ENCODE assay signal across 9 cellular contexts in the genomic region with DNA sequence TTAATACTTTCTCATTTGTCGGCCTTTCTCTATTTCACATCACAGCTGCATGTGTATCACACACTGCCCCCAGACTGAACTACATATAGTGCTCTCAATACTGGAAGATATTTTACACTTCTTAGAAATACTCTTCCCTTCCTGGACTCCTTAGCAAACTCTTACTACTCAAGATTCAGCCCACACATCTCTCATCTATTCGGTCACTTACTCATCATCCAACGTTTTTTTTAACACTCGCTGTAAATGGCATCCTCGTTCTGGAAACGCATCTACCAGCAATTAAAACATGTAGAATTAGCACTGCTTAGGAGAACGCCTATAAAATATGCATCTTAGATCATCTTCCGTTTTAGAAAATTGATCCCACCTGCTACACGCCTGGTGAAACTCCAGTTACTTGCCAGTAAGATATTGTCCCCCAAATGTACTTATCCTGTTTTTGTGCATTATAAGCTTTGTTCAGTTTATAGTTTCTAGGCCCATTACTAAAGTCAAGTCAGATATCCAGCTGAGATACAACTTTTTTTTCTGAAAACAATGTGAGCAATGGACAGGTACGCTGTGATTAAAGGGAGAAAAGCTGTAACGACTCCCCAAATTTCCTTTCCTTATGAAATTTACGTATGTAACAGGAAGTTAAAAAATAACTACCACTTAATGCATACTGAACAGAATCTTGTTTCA. TPM values are rescaled to one million over a fixed set of nuclear protein-coding genes. Genes with fewer than 3 reads are reported as not detected.
DNase-seq lines count a peak whose midpoint lies in the region; ATAC-seq, FAIRE-seq and TF ChIP-seq lines count a peak whose summit lies in the region.
"Had no signal": no experiment of that assay in that cellular context is flagged by ENCODE, and none has a peak within 500 bp of the region (broad histone marks: within the 10 kb centered on the region; RNA-seq: fewer than 3 reads in every experiment).

No MANE protein-coding gene starts in this region.

- no peaks in the 10 kb centered on the region for H3K27me3 Mint-ChIP-seq in naive B cell

- peaks cover 35% of the 10 kb centered on the region for H3K79me2 ChIP-seq in K562 (ENCODE audit: control insufficient read depth, insufficient read depth, low read length)

- no peak overlapping the region for H3K27ac ChIP-seq in HL-60 (replicated peaks)
- peak overlapping the region; percentile 94 for H3K27ac ChIP-seq in K562 (ENCODE audit: extremely low read depth, low read depth, low read length)
- H3K27ac ChIP-seq in RWPE1: no peak overlapping the region

- H3K4me3 ChIP-seq in AG04449 (ENCODE audit: low read depth, low read length) (peak overlapping the region; percentile 68), HL-60 (replicated peaks; ENCODE audit: insufficient read depth, low read length) (peak overlapping the region; percentile 87; the same call in 1 of the 2 replicates), K562 (peak overlapping the region; percentile 56), H7 (ENCODE audit: insufficient read depth, low read depth, low read length) (no peak overlapping the region)

- H3K4me2 ChIP-seq in K562 (ENCODE audit: insufficient read depth, low read length): peak overlapping the region; percentile 84

- 7% methylated on average over 12 of the region's 12 CpGs for WGBS in K562 (ENCODE audit: insufficient coverage, low coverage, missing lambda C conversion rate)

- intact Hi-C loops in K562 (cut with micrococcal nuclease): loop anchor here (2.0 to 5.0 kb wide), 3 partner anchors 36 to 192 kb away; a partner anchor contains a TSS

- POLR2A ChIA-PET in AG04449 (lab: Yijun Ruan, JAX): interaction anchor here (1.5 kb wide), 1 partner anchor 9 kb away, joined by 4 read pairs; no protein-coding TSS in a partner anchor
- POLR2A ChIA-PET in K562 (lab: Yijun Ruan, JAX): interaction anchor here (0.8 to 3.4 kb wide), 4 partner anchors 9 to 184 kb away, joined by 3 to 21 read pairs (median 9); no protein-coding TSS in a partner anchor
- POLR2A ChIA-PET in RWPE1 (lab: Yijun Ruan, JAX; ENCODE audit: low non-redundant PET): interaction anchor here (1.1 kb wide), 1 partner anchor 42 kb away, joined by 3 read pairs; no protein-coding TSS in a partner anchor

- H3K9me3 Mint-ChIP-seq in naive B cell: no peaks in the 10 kb centered on the region

- H3K4me3 Mint-ChIP-seq in naive B cell: peak overlapping the region; percentile 70 to 98 (median 95)

- no peaks in the 10 kb centered on the region for H3K9me1 ChIP-seq in K562 (ENCODE audit: control insufficient read depth, insufficient read depth, low read length)

- no peak for TF ChIP-seq RAD21 in K562 (CRISPR knock-in tag; conservative IDR thresholded peaks at IDR 0.05 in 1 of 2, IDR thresholded peaks at IDR 0.05 in 1 of 2)

- H2AFZ ChIP-seq in K562 (ENCODE audit: low read depth, low read length): peak overlapping the region; percentile 81

- TF ChIP-seq CTCF in AG04449 (IDR thresholded peaks at IDR 0.05; ENCODE audit: insufficient read depth, low read length, missing control alignments) (no peak), HL-60 (IDR thresholded peaks at IDR 0.05; ENCODE audit: insufficient read depth, low read length) (no peak), K562 (IDR thresholded peaks at IDR 0.05 in 2 of 3, conservative IDR thresholded peaks at IDR 0.05 in 1 of 3; ENCODE audit: insufficient read depth in 2 of 3, low read depth in 1 of 3, low read length in 3 of 3) (no peak; a peak in 1 of 6 replicates), RWPE1 (conservative IDR thresholded peaks at IDR 0.05; ENCODE audit: low read depth) (no peak)

- no peak for TF ChIP-seq POLR2A in K562 (conservative IDR thresholded peaks at IDR 0.05)

- DNase-seq in AG04449 (ENCODE audit: low read depth, low spot score): no peak
- DNase-seq in HL-60 (ENCODE audit: low read depth in 1 of 2, low spot score in 1 of 2): no peak
- peak in 2 of 4 experiments; percentile 23 to 59 for DNase-seq in K562 (ENCODE audit: extremely low read depth in 1 of 4, low spot score in 3 of 4)
- no peak for DNase-seq in naive B cell
- no peak for DNase-seq in RWPE1 (ENCODE audit: low spot score)
- DNase-seq in H7: no peak
- no peak for DNase-seq in SW 1271 (lab: John Stamatoyannopoulos, UW)
- DNase-seq: activated CD4-positive, alpha-beta T cell treated with anti-CD3 and anti-CD28 coated beads, Interleukin-2, amount 50 U/mL, for 1 hour had no signal

- H3K27ac Mint-ChIP-seq in naive B cell: peak overlapping the region; percentile 4 to 100 (median 98)

- in situ Hi-C loops in K562 (cut with MboI): loop anchor here (10.0 kb wide), 1 partner anchor 190 kb away; a partner anchor contains a TSS

- peaks cover 0 to 4% of the 10 kb centered on the region in 2 donors for H3K36me3 Mint-ChIP-seq in naive B cell

- no peak for FAIRE-seq in K562 (lab: Jason Lieb, UNC)

- H3K9me3 ChIP-seq in K562 (replicated peaks; ENCODE audit: control insufficient read depth, insufficient read depth, low read depth, low read length): no peaks in the 10 kb centered on the region

- H3K4me1 Mint-ChIP-seq in naive B cell: peaks cover 18 to 53% (median 23%) of the 10 kb centered on the region in 3 donors

- H3K36me3 ChIP-seq in K562 (ENCODE audit: control insufficient read depth, insufficient read depth, low read length): peaks cover 18% of the 10 kb centered on the region
- no peaks in the 10 kb centered on the region for H3K36me3 ChIP-seq in H7 (replicated peaks; ENCODE audit: control insufficient read depth, insufficient read depth, low read length)

- H3K27me3 ChIP-seq in HL-60 (ENCODE audit: insufficient read depth, poor library complexity, severe bottlenecking) (no peaks in the 10 kb centered on the region), K562 (ENCODE audit: control insufficient read depth in 2 of 2, insufficient read depth in 2 of 2, low read length in 2 of 2) (no peaks in the 10 kb centered on the region), H7 (ENCODE audit: control insufficient read depth, insufficient read depth, low read length) (peaks cover 9% of the 10 kb centered on the region; the same call in 1 of the 2 replicates)

- ATAC-seq in K562: no peak
- ATAC-seq in naive B cell (ENCODE audit: low read depth in 2 of 2): no peak
- ATAC-seq in HG03342 (IDR thresholded peaks at IDR 0.05; ENCODE audit: unreplicated experiment): no peak

- no peak for TF ChIP-seq EP300 in K562 (IDR thresholded peaks at IDR 0.05; ENCODE audit: low read length)

- CTCF ChIA-PET in AG04449 (lab: Yijun Ruan, JAX) (interaction anchor here (4.8 kb wide), 1 partner anchor 210 kb away, joined by 28 read pairs; no protein-coding TSS in a partner anchor), K562 (lab: Yijun Ruan, JAX; ENCODE audit: low intra/inter-chr PET ratio) (no interaction called here), RWPE1 (lab: Yijun Ruan, JAX) (no interaction called here)

- BruUV-seq in K562 (replicated peaks; lab: Mats Ljungman, UMichigan): TSS peak; percentile 57

- no peaks in the 10 kb centered on the region for H4K20me1 ChIP-seq in K562 (replicated peaks; ENCODE audit: control insufficient read depth, insufficient read depth, low read length)

- H3K4me1 ChIP-seq in K562 (replicated peaks in 1 of 2; ENCODE audit: control insufficient read depth in 2 of 2, insufficient read depth in 2 of 2, low read length in 2 of 2): peaks cover 2 to 20% of the 10 kb centered on the region in 2 experiments; a peak in 4 of 5 replicates

- H3K9ac ChIP-seq in K562 (ENCODE audit: insufficient read depth in 1 of 2, low read depth in 2 of 2, low read length in 2 of 2): peak overlapping the region in 1 of 2 experiments; percentile 82; a peak in 2 of 4 replicates

RNA-seq across cellular contexts. Expression of a gene that starts 1.0 kb away (rescaled TPM):
- total RNA-seq in K562 (2011; cell fraction: chromatin; rRNA removed; ENCODE audit: low replicate concordance): 2.8 and 10.2 TPM in 2 replicates
- 1.5 and 2.1 TPM in 2 replicates for total RNA-seq in K562 (2011; cell fraction: nucleolus; rRNA removed)
- total RNA-seq in K562 (2011; cell fraction: nucleoplasm; rRNA removed): 5.4 and 7.9 TPM in 2 replicates
- 0.24 and 0.91 TPM in 2 replicates for total RNA-seq in K562 (2014; rRNA removed)
- 0.62 and 1.1 TPM in 2 replicates for total RNA-seq in K562 (2014; rRNA removed; fragmentation: Illumina TruSeq; extraction: Trizol)
- 0.45 and 0.62 TPM in 2 replicates for total RNA-seq in K562 (2015; rRNA removed; fragmentation: Illumina TruSeq; extraction: Trizol)
- 0.40 and 0.42 TPM in 2 replicates for total RNA-seq in K562 (2021)
- polyA plus RNA-seq in K562 (2011; rRNA removed): 2.1 TPM in 2 replicates
- 0.22 and 0.47 TPM in 2 replicates for polyA plus RNA-seq in K562 (2011; cell fraction: cytosol; rRNA removed)
- 4.4 and 6.1 TPM in 2 replicates for polyA plus RNA-seq in K562 (2011; cell fraction: nucleus; rRNA removed)
- polyA plus RNA-seq in K562 (2012): 0.62 and 1.2 TPM in 2 replicates
- 0.22 and 0.45 TPM in 2 replicates for polyA plus RNA-seq in K562 (2014; fragmentation: Illumina TruSeq; extraction: Trizol)
- under 1 TPM; 0.51 to 0.59 TPM for polyA plus RNA-seq in K562 (2014; fragmentation: Nextera tagmentation; extraction: Ambion mirVana)
- polyA plus RNA-seq in K562 (2014; rRNA removed): 0.49 and 0.78 TPM in 2 replicates
- 1.8 and 2.5 TPM in 2 replicates for polyA minus RNA-seq in K562 (2011; rRNA and poly(A)+ RNA removed)
- 0.46 TPM in 1 of 2 replicates, not detected in the other for polyA minus RNA-seq in K562 (2011; cell fraction: cytosol; rRNA and poly(A)+ RNA removed)
- polyA minus RNA-seq in K562 (2011; cell fraction: nucleus; rRNA and poly(A)+ RNA removed): 1.9 and 3.8 TPM in 2 replicates
- 1 to 10 TPM in 1 of 6 donors, under 1 TPM in 5; 0.42 to 1.1 (median 0.95) TPM for polyA plus RNA-seq in naive B cell (ENCODE audit: low read depth in 6 of 6)
- total RNA-seq in H7 (2014; rRNA removed; shearing (Covaris generic)): 0.21 and 0.26 TPM in 2 replicates

RNA-seq across cellular contexts. Expression of a gene that starts 1.9 kb away (rescaled TPM):
- total RNA-seq in K562 (2011; cell fraction: chromatin; rRNA removed; ENCODE audit: low replicate concordance): 16.6 and 36.8 TPM in 2 replicates
- 19.0 and 25.1 TPM in 2 replicates for total RNA-seq in K562 (2011; cell fraction: nucleolus; rRNA removed)
- 23.8 and 26.5 TPM in 2 replicates for total RNA-seq in K562 (2011; cell fraction: nucleoplasm; rRNA removed)
- total RNA-seq in K562 (2014; rRNA removed): 3.8 and 6.5 TPM in 2 replicates
- total RNA-seq in K562 (2014; rRNA removed; fragmentation: Illumina TruSeq; extraction: Trizol): 2.5 and 3.6 TPM in 2 replicates
- 2.1 and 2.3 TPM in 2 replicates for total RNA-seq in K562 (2015; rRNA removed; fragmentation: Illumina TruSeq; extraction: Trizol)
- total RNA-seq in K562 (2021): 6.1 and 8.3 TPM in 2 replicates
- 53.7 and 57.3 TPM in 2 replicates for polyA plus RNA-seq in K562 (2011; rRNA removed)
- 31.7 and 42.0 TPM in 2 replicates for polyA plus RNA-seq in K562 (2011; cell fraction: cytosol; rRNA removed)
- polyA plus RNA-seq in K562 (2011; cell fraction: nucleus; rRNA removed): 43.2 and 57.2 TPM in 2 replicates
- 9.2 and 12.4 TPM in 2 replicates for polyA plus RNA-seq in K562 (2012)
- polyA plus RNA-seq in K562 (2014; fragmentation: Illumina TruSeq; extraction: Trizol): 1.9 and 3.3 TPM in 2 replicates
- 1 to 10 TPM; 1.3 to 3.1 TPM for polyA plus RNA-seq in K562 (2014; fragmentation: Nextera tagmentation; extraction: Ambion mirVana)
- 5.1 and 11.5 TPM in 2 replicates for polyA plus RNA-seq in K562 (2014; rRNA removed)
- 20.3 and 21.4 TPM in 2 replicates for polyA minus RNA-seq in K562 (2011; rRNA and poly(A)+ RNA removed)
- 11.2 and 14.8 TPM in 2 replicates for polyA minus RNA-seq in K562 (2011; cell fraction: cytosol; rRNA and poly(A)+ RNA removed)
- 21.1 and 29.7 TPM in 2 replicates for polyA minus RNA-seq in K562 (2011; cell fraction: nucleus; rRNA and poly(A)+ RNA removed)
- 10 to 100 TPM; 13.7 to 21.5 (median 16.3) TPM for polyA plus RNA-seq in naive B cell (ENCODE audit: low read depth in 6 of 6)
- total RNA-seq in H7 (2014; rRNA removed; shearing (Covaris generic)): 0.24 and 2.5 TPM in 2 replicates

RNA-seq across cellular contexts. Expression of a gene that starts 31.1 kb away (rescaled TPM):
- 21.8 and 37.1 TPM in 2 replicates for total RNA-seq in K562 (2011; cell fraction: chromatin; rRNA removed; ENCODE audit: low replicate concordance)
- total RNA-seq in K562 (2011; cell fraction: nucleolus; rRNA removed): 8.4 and 11.0 TPM in 2 replicates
- 18.9 and 20.2 TPM in 2 replicates for total RNA-seq in K562 (2011; cell fraction: nucleoplasm; rRNA removed)
- total RNA-seq in K562 (2014; rRNA removed) (20.2 and 21.8 TPM in 2 replicates), K562 (2014; rRNA removed; fragmentation: Illumina TruSeq; extraction: Trizol) (28.2 and 29.9 TPM in 2 replicates), K562 (2015; rRNA removed; fragmentation: Illumina TruSeq; extraction: Trizol) (21.2 and 22.0 TPM in 2 replicates), K562 (2021) (20.7 and 24.5 TPM in 2 replicates)
- polyA plus RNA-seq in K562 (2011; rRNA removed) (49.6 and 55.8 TPM in 2 replicates), K562 (2014; fragmentation: Illumina TruSeq; extraction: Trizol) (22.9 and 26.6 TPM in 2 replicates), K562 (2014; fragmentation: Nextera tagmentation; extraction: Ambion mirVana) (10 to 100 TPM; 41.0 to 45.7 TPM), K562 (2014; rRNA removed) (20.1 and 25.0 TPM in 2 replicates), naive B cell (ENCODE audit: low read depth in 6 of 6) (10 to 100 TPM; 21.3 to 40.1 (median 32.3) TPM)
- polyA plus RNA-seq in K562 (2011; cell fraction: cytosol; rRNA removed): 20.2 and 33.1 TPM in 2 replicates
- 12.0 and 17.0 TPM in 2 replicates for polyA plus RNA-seq in K562 (2011; cell fraction: nucleus; rRNA removed)
- polyA plus RNA-seq in K562 (2012): 19.1 and 24.0 TPM in 2 replicates
- 52.4 and 56.8 TPM in 2 replicates for polyA minus RNA-seq in K562 (2011; rRNA and poly(A)+ RNA removed)
- polyA minus RNA-seq in K562 (2011; cell fraction: cytosol; rRNA and poly(A)+ RNA removed): 15.7 and 26.4 TPM in 2 replicates
- polyA minus RNA-seq in K562 (2011; cell fraction: nucleus; rRNA and poly(A)+ RNA removed): 8.1 and 20.4 TPM in 2 replicates
- 26.1 and 31.8 TPM in 2 replicates for total RNA-seq in H7 (2014; rRNA removed; shearing (Covaris generic))
